ENCODE assay signal across 1 cellular context in the genomic region with DNA sequence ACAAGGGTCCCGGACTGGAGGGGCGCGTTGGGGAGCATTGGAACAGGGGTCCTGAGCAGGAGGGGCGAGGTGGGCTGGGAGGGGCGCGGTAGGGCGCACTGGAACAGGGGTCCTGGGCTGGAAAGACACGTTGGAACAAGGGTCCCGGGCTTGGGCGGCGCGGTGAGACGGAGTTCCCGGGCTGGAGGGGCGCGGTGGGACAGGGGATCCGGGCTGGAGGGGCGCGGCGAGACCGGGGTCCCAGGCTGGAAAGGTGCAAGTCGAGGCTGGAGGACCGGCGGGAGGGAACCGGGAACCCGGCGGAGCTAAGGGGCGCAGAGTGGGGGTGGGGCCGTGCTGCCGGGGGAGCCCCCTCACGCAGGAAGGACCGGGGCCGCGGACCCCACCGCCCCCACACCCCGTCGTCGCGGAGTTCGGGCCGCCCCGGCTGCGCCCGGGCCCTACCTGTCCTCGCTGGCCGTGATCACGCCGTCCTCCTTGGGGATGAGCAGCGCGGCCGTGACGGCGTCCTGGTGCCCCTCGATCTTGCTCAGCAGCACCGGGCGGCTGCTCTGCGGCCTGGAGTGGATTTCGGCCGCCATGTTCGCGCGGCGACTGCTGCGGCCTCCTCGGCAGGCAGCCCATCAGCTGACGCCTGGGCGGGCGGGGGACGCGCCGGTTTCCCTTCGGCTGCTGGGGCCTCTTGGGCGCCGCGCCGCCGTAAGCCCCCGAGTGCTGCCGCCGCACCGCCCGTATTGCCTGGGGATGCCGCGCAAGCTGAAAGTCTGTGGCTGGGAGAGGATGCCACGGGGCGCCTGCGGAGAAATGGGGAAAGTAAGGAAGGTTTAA.
TF ChIP-seq lines count a peak whose summit lies in the region.

A gene with protein sequence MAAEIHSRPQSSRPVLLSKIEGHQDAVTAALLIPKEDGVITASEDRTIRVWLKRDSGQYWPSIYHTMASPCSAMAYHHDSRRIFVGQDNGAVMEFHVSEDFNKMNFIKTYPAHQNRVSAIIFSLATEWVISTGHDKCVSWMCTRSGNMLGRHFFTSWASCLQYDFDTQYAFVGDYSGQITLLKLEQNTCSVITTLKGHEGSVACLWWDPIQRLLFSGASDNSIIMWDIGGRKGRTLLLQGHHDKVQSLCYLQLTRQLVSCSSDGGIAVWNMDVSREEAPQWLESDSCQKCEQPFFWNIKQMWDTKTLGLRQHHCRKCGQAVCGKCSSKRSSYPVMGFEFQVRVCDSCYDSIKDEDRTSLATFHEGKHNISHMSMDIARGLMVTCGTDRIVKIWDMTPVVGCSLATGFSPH (minus strand): TSS at position 632 of the 828 bp plus-strand sequence. CDS start 51 bp downstream, at position 581.

TF ChIP-seq in K562, 482 proteins besides CTCF, POLR2A, EP300 and RAD21 (continued from another document and continues in another):
- TF ChIP-seq DACH1 (IDR thresholded peaks at IDR 0.05; ENCODE audit: partially characterized antibody) (peak; percentile 87), SIN3B (IDR thresholded peaks at IDR 0.05; ENCODE audit: low read depth) (peak; percentile 36; the same call in 1 of the 2 replicates), POLR2G (IDR thresholded peaks at IDR 0.05; ENCODE audit: low read depth, low read length) (peak; percentile 95), TAF1 (IDR thresholded peaks at IDR 0.05; ENCODE audit: control insufficient read depth, extremely low read depth, insufficient read depth, low read length, severe bottlenecking) (peak; percentile 69), HNRNPK (IDR thresholded peaks at IDR 0.05; ENCODE audit: low read depth, low read length, poor library complexity, severe bottlenecking) (peak; percentile 96), PHF21A (IDR thresholded peaks at IDR 0.05; ENCODE audit: borderline replicate concordance, low read depth) (no peak), E2F3 (CRISPR knock-in tag; IDR thresholded peaks at IDR 0.05) (peak; percentile 52; the same call in 1 of the 2 replicates), PHF8 (IDR thresholded peaks at IDR 0.05; ENCODE audit: borderline replicate concordance, low read length) (peak; percentile 84; the same call in 1 of the 2 replicates), ARID4B (CRISPR knock-in tag; IDR thresholded peaks at IDR 0.05) (peak; percentile 77; the same call in 1 of the 2 replicates), ZNF77 (CRISPR knock-in tag; IDR thresholded peaks at IDR 0.05) (no peak), BRF2 (IDR thresholded peaks at IDR 0.05; ENCODE audit: borderline replicate concordance, insufficient read depth, insufficient read length) (no peak), MECOM (CRISPR knock-in tag; IDR thresholded peaks at IDR 0.05) (no peak), KDM5B (IDR thresholded peaks at IDR 0.05; ENCODE audit: insufficient replicate concordance, low read depth, low read length) (peak; percentile 82), NCOA4 (IDR thresholded peaks at IDR 0.05; ENCODE audit: partially characterized antibody) (no peak), ZNF124 (CRISPR knock-in tag; IDR thresholded peaks at IDR 0.05) (0 out of 2 replicates have a peak, but pooled peaks have one; percentile 3), ZNF436 (CRISPR knock-in tag; IDR thresholded peaks at IDR 0.05) (no peak), ZNF347 (CRISPR knock-in tag; IDR thresholded peaks at IDR 0.05; ENCODE audit: low read depth) (no peak), ZNF444 (CRISPR knock-in tag; IDR thresholded peaks at IDR 0.05) (no peak), TAF9B (IDR thresholded peaks at IDR 0.05; ENCODE audit: partially characterized antibody) (peak; percentile 28), RNF2 (IDR thresholded peaks at IDR 0.05) (peak; percentile 66; the same call in 1 of the 2 replicates), KAT7 (CRISPR knock-in tag; IDR thresholded peaks at IDR 0.05; ENCODE audit: borderline replicate concordance) (peak; percentile 40; the same call in 1 of the 2 replicates), NBN (IDR thresholded peaks at IDR 0.05; ENCODE audit: low read depth) (no peak), CHD1 (IDR thresholded peaks at IDR 0.05; ENCODE audit: low read length) (no peak), BRD4 (IDR thresholded peaks at IDR 0.05) (no peak; the same call in 1 of the 2 replicates), ESRRA (IDR thresholded peaks at IDR 0.05; ENCODE audit: borderline replicate concordance, low read depth) (peak; percentile 41; the same call in 1 of the 2 replicates), CREM (IDR thresholded peaks at IDR 0.05; ENCODE audit: low read depth) (0 out of 2 replicates have a peak, but pooled peaks have one; percentile 51)
- TF ChIP-seq, protein P1, sequence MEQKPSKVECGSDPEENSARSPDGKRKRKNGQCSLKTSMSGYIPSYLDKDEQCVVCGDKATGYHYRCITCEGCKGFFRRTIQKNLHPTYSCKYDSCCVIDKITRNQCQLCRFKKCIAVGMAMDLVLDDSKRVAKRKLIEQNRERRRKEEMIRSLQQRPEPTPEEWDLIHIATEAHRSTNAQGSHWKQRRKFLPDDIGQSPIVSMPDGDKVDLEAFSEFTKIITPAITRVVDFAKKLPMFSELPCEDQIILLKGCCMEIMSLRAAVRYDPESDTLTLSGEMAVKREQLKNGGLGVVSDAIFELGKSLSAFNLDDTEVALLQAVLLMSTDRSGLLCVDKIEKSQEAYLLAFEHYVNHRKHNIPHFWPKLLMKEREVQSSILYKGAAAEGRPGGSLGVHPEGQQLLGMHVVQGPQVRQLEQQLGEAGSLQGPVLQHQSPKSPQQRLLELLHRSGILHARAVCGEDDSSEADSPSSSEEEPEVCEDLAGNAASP (IDR thresholded peaks at IDR 0.05), result no peak
- TF ChIP-seq, protein P2, sequence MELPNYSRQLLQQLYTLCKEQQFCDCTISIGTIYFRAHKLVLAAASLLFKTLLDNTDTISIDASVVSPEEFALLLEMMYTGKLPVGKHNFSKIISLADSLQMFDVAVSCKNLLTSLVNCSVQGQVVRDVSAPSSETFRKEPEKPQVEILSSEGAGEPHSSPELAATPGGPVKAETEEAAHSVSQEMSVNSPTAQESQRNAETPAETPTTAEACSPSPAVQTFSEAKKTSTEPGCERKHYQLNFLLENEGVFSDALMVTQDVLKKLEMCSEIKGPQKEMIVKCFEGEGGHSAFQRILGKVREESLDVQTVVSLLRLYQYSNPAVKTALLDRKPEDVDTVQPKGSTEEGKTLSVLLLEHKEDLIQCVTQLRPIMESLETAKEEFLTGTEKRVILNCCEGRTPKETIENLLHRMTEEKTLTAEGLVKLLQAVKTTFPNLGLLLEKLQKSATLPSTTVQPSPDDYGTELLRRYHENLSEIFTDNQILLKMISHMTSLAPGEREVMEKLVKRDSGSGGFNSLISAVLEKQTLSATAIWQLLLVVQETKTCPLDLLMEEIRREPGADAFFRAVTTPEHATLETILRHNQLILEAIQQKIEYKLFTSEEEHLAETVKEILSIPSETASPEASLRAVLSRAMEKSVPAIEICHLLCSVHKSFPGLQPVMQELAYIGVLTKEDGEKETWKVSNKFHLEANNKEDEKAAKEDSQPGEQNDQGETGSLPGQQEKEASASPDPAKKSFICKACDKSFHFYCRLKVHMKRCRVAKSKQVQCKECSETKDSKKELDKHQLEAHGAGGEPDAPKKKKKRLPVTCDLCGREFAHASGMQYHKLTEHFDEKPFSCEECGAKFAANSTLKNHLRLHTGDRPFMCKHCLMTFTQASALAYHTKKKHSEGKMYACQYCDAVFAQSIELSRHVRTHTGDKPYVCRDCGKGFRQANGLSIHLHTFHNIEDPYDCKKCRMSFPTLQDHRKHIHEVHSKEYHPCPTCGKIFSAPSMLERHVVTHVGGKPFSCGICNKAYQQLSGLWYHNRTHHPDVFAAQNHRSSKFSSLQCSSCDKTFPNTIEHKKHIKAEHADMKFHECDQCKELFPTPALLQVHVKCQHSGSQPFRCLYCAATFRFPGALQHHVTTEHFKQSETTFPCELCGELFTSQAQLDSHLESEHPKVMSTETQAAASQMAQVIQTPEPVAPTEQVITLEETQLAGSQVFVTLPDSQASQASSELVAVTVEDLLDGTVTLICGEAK (IDR thresholded peaks at IDR 0.05), result peak; percentile 81
- TF ChIP-seq, protein P2 (CRISPR knock-in tag; IDR thresholded peaks at IDR 0.05), result no peak
- TF ChIP-seq, protein P3, sequence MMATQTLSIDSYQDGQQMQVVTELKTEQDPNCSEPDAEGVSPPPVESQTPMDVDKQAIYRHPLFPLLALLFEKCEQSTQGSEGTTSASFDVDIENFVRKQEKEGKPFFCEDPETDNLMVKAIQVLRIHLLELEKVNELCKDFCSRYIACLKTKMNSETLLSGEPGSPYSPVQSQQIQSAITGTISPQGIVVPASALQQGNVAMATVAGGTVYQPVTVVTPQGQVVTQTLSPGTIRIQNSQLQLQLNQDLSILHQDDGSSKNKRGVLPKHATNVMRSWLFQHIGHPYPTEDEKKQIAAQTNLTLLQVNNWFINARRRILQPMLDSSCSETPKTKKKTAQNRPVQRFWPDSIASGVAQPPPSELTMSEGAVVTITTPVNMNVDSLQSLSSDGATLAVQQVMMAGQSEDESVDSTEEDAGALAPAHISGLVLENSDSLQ (IDR thresholded peaks at IDR 0.05), result peak; percentile 62
- TF ChIP-seq, protein P4, sequence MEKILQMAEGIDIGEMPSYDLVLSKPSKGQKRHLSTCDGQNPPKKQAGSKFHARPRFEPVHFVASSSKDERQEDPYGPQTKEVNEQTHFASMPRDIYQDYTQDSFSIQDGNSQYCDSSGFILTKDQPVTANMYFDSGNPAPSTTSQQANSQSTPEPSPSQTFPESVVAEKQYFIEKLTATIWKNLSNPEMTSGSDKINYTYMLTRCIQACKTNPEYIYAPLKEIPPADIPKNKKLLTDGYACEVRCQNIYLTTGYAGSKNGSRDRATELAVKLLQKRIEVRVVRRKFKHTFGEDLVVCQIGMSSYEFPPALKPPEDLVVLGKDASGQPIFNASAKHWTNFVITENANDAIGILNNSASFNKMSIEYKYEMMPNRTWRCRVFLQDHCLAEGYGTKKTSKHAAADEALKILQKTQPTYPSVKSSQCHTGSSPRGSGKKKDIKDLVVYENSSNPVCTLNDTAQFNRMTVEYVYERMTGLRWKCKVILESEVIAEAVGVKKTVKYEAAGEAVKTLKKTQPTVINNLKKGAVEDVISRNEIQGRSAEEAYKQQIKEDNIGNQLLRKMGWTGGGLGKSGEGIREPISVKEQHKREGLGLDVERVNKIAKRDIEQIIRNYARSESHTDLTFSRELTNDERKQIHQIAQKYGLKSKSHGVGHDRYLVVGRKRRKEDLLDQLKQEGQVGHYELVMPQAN (IDR thresholded peaks at IDR 0.05; ENCODE audit: borderline replicate concordance), result no peak
